ENCODE assay signal across 8 cellular contexts in genomic region chr16:67718668-67719047, GRCh38. TPM values are rescaled to one million over a fixed set of nuclear protein-coding genes. Genes with fewer than 3 reads are reported as not detected.
DNase-seq lines count a peak whose midpoint lies in the region; ATAC-seq and TF ChIP-seq lines count a peak whose summit lies in the region.

No MANE protein-coding gene starts in this region.

- H3K4me1 Mint-ChIP-seq in CD4-positive, alpha-beta memory T cell = peaks cover 30 to 54% (median 42%) of the 10 kb centered on the region in 4 donors

- CTCF ChIA-PET in CD4-positive, alpha-beta memory T cell (lab: Charles Lee; ENCODE audit: partially characterized antibody) = interaction anchor here (0.7 to 3.6 kb wide), 9 partner anchors 46 to 237 kb away, joined by 4 to 25 read pairs (median 7); partner anchors contain the start of genes ACD, ATP6V0D1, CARMIL2 and RANBP10
- CTCF ChIA-PET in SK-N-SH (lab: Yijun Ruan, JAX) = interaction anchor here (0.6 to 2.4 kb wide), 3 partner anchors 46 to 171 kb away, joined by 3 to 12 read pairs (median 9); no protein-coding TSS in a partner anchor

- H3K4me3 ChIP-seq in CD4-positive, alpha-beta memory T cell (ENCODE audit: low read length in 2 of 2) = peak overlapping the region; percentile 69 to 81
- peak overlapping the region; percentile 74 to 90 for H3K4me3 ChIP-seq in SK-N-SH (ENCODE audit: low read depth in 2 of 2, low read length in 1 of 2)
- peak overlapping the region; percentile 70 to 96 (median 82) for H3K4me3 ChIP-seq in esophagus squamous epithelium
- H3K4me3 ChIP-seq in neutrophil (ENCODE audit: low read depth in 1 of 2, low read length in 1 of 2) = peak overlapping the region; percentile 64 to 99

- H2AFZ ChIP-seq in SK-N-SH (ENCODE audit: low read depth) = peak overlapping the region; percentile 79

- peak overlapping the region; percentile 94 to 99 (median 97) for H3K4me3 Mint-ChIP-seq in CD4-positive, alpha-beta memory T cell

- TF ChIP-seq CTCF in SK-N-SH (IDR thresholded peaks at IDR 0.05) = no peak
- no peak for TF ChIP-seq CTCF in esophagus squamous epithelium (IDR thresholded peaks at IDR 0.05)
- no peak for TF ChIP-seq CTCF in neutrophil (IDR thresholded peaks at IDR 0.05)

- peaks cover 6% of the 10 kb centered on the region for H4K20me1 ChIP-seq in SK-N-SH (ENCODE audit: insufficient read depth)

- no peaks in the 10 kb centered on the region for H3K36me3 ChIP-seq in CD4-positive, alpha-beta memory T cell (ENCODE audit: insufficient read depth, low read length)
- peaks cover 0 to 6% of the 10 kb centered on the region in 2 experiments for H3K36me3 ChIP-seq in SK-N-SH (replicated peaks in 1 of 2; ENCODE audit: control insufficient read depth in 1 of 2, insufficient read depth in 2 of 2, low read length in 1 of 2)
- peaks cover 0 to 13% (median 0%) of the 10 kb centered on the region in 3 donors for H3K36me3 ChIP-seq in esophagus squamous epithelium
- H3K36me3 ChIP-seq in neutrophil = peaks cover 6% of the 10 kb centered on the region

- H3K9ac ChIP-seq in SK-N-SH = peak overlapping the region; percentile 87

- H3K9me3 ChIP-seq in CD4-positive, alpha-beta memory T cell (ENCODE audit: control insufficient read depth in 1 of 2, low read length in 2 of 2) = no peaks in the 10 kb centered on the region
- H3K9me3 ChIP-seq in SK-N-SH (no peaks in the 10 kb centered on the region), esophagus squamous epithelium (no peaks in the 10 kb centered on the region), neutrophil (no peaks in the 10 kb centered on the region)

- peak overlapping the region; percentile 83 for H3K27ac ChIP-seq in CD4-positive, alpha-beta memory T cell (ENCODE audit: low read depth, low read length)
- H3K27ac ChIP-seq in SK-N-SH (ENCODE audit: low read depth in 2 of 2, low read length in 1 of 2) (peak overlapping the region; percentile 53 to 77; a peak in 2 of 4 replicates), esophagus squamous epithelium (peak overlapping the region; percentile 74 to 90 (median 88)), neutrophil (peak overlapping the region; percentile 92)

- no peaks in the 10 kb centered on the region for H3K9me2 ChIP-seq in SK-N-SH

- TF ChIP-seq RAD21 in SK-N-SH (IDR thresholded peaks at IDR 0.05; ENCODE audit: low read length) = no peak

- H3K27me3 Mint-ChIP-seq in CD4-positive, alpha-beta memory T cell = no peaks in the 10 kb centered on the region

- H3K4me1 ChIP-seq in CD4-positive, alpha-beta memory T cell (ENCODE audit: insufficient read depth, low read length) = peaks cover 27% of the 10 kb centered on the region
- peaks cover 5 to 18% of the 10 kb centered on the region in 2 experiments; a peak in 3 of 4 replicates for H3K4me1 ChIP-seq in SK-N-SH (ENCODE audit: control insufficient read depth in 1 of 2, insufficient read depth in 2 of 2, low read depth in 1 of 2, low read length in 1 of 2)
- H3K4me1 ChIP-seq in esophagus squamous epithelium = peaks cover 8 to 53% (median 15%) of the 10 kb centered on the region in 3 donors
- peaks cover 65 to 69% of the 10 kb centered on the region in 2 experiments for H3K4me1 ChIP-seq in neutrophil (ENCODE audit: control insufficient read depth in 1 of 2, insufficient read depth in 1 of 2, low read depth in 1 of 2, low read length in 1 of 2)

- H3K4me2 ChIP-seq in SK-N-SH = peak overlapping the region; percentile 92

- under 1% methylated on average over 14 of the region's 14 CpGs for WGBS in SK-N-SH (ENCODE audit: low lambda C conversion rate)
- WGBS in esophagus squamous epithelium, 2 donors = 0% methylated on average over 7 to 8 of the region's 14 CpGs

- peaks cover 0 to 16% of the 10 kb centered on the region in 2 donors for H3K36me3 Mint-ChIP-seq in CD4-positive, alpha-beta memory T cell

- no peak for TF ChIP-seq POLR2A in esophagus squamous epithelium (IDR thresholded peaks at IDR 0.05)

- H3K27ac Mint-ChIP-seq in CD4-positive, alpha-beta memory T cell = peak overlapping the region in 6 of 7 donors; percentile 77 to 98 (median 87)

- peak in 1 of 5 donors; percentile 22 for DNase-seq in CD4-positive, alpha-beta memory T cell
- DNase-seq in SK-N-SH (no peak), esophagus squamous epithelium (lab: John Stamatoyannopoulos, UW) (no peak), occipital lobe (lab: John Stamatoyannopoulos, UW) (no peak), NCI-H2107 treated with DMSO at 0.1 percent for 48 hours (lab: John Stamatoyannopoulos, UW; ENCODE audit: unreplicated experiment) (no peak)

- intact Hi-C loops in CD4-positive, alpha-beta memory T cell (cut with micrococcal nuclease) = loop anchor here (1.0 to 5.0 kb wide), 3 partner anchors 56 to 156 kb away; partner anchors contain the start of genes ACD, CTCF, PARD6A and RANBP10
- intact Hi-C loops in esophagus squamous epithelium (cut with DNase I) = no loop called here

- no peaks in the 10 kb centered on the region for H3K9me3 Mint-ChIP-seq in CD4-positive, alpha-beta memory T cell

- POLR2A ChIA-PET in CD4-positive, alpha-beta memory T cell (lab: Charles Lee; ENCODE audit: partially characterized antibody) = interaction anchor here (0.9 to 3.0 kb wide), 20 partner anchors 10 to 366 kb away, joined by 3 to 15 read pairs (median 6); partner anchors contain the start of genes ACD, C16orf86, CARMIL2 and CTCF
- POLR2A ChIA-PET in SK-N-SH (lab: Yijun Ruan, JAX) = interaction anchor here (1.0 kb wide), 1 partner anchor 59 kb away, joined by 5 read pairs; the partner anchor contains the start of gene ACD

- H3K27me3 ChIP-seq in CD4-positive, alpha-beta memory T cell (ENCODE audit: insufficient read depth, low read length) = no peaks in the 10 kb centered on the region
- no peaks in the 10 kb centered on the region for H3K27me3 ChIP-seq in SK-N-SH (ENCODE audit: insufficient read depth)
- no peaks in the 10 kb centered on the region for H3K27me3 ChIP-seq in esophagus squamous epithelium
- H3K27me3 ChIP-seq in neutrophil = no peaks in the 10 kb centered on the region

- H3F3A ChIP-seq in SK-N-SH (replicated peaks; ENCODE audit: insufficient read depth) = peaks cover 5% of the 10 kb centered on the region

- ATAC-seq in GM21825 (IDR thresholded peaks at IDR 0.05; ENCODE audit: unreplicated experiment) (peak; percentile 20), HG03565 (IDR thresholded peaks at IDR 0.05; ENCODE audit: unreplicated experiment) (no peak)

- H3K79me2 ChIP-seq in SK-N-SH (ENCODE audit: insufficient read depth) = peaks cover 55% of the 10 kb centered on the region

- TF ChIP-seq EP300 in SK-N-SH (IDR thresholded peaks at IDR 0.05; ENCODE audit: borderline replicate concordance in 1 of 2, low read depth in 1 of 2, low read length in 1 of 2) = no peak

TF ChIP-seq in SK-N-SH, 30 proteins besides CTCF, POLR2A, EP300 and RAD21 (continues in another document):
- TF ChIP-seq EZH2phosphoT487 (IDR thresholded peaks at IDR 0.05; ENCODE audit: borderline replicate concordance, low read depth) (no peak), SIN3A (IDR thresholded peaks at IDR 0.05; ENCODE audit: borderline replicate concordance, low read depth, low read length) (no peak)

RNA-seq across cellular contexts. Expression of gene GFOD2, which starts 0.5 kb away (rescaled TPM):
- total RNA-seq in CD4-positive, alpha-beta memory T cell = 10 to 100 TPM; 18.0 to 19.8 TPM
- polyA plus RNA-seq in CD4-positive, alpha-beta memory T cell = 10 to 100 TPM; 10.8 to 19.2 TPM
- 19.0 and 19.3 TPM in 2 replicates for polyA plus RNA-seq in SK-N-SH (2012; rRNA removed)
- polyA plus RNA-seq in SK-N-SH (2012; cell fraction: cytosol; rRNA removed) = 12.2 and 16.1 TPM in 2 replicates
- polyA plus RNA-seq in SK-N-SH (2012; cell fraction: nucleus; rRNA removed) = 21.3 and 23.4 TPM in 2 replicates
- total RNA-seq in esophagus squamous epithelium = 10 to 100 TPM; 26.1 to 63.3 (median 37.3) TPM
- 51.5 TPM for total RNA-seq in occipital lobe

RNA-seq across cellular contexts. Expression of gene C16orf86, which starts 52.0 kb away (rescaled TPM):
- 1 to 10 TPM; 2.9 to 3.6 TPM for total RNA-seq in CD4-positive, alpha-beta memory T cell
- 1 to 10 TPM; 4.1 TPM for polyA plus RNA-seq in CD4-positive, alpha-beta memory T cell
- polyA plus RNA-seq in SK-N-SH (2012; rRNA removed) = 4.3 and 5.1 TPM in 2 replicates
- 2.0 and 3.9 TPM in 2 replicates for polyA plus RNA-seq in SK-N-SH (2012; cell fraction: cytosol; rRNA removed)
- polyA plus RNA-seq in SK-N-SH (2012; cell fraction: nucleus; rRNA removed) = 13.7 and 16.4 TPM in 2 replicates
- total RNA-seq in esophagus squamous epithelium (1 to 10 TPM in 3 of 4 donors, not detected in 1; 1.1 to 3.1 (median 2.4) TPM), occipital lobe (3.1 TPM)

RNA-seq across cellular contexts. Expression of gene ENKD1, which starts 52.1 kb away (rescaled TPM):
- 1 to 10 TPM; 6.7 to 7.7 TPM for total RNA-seq in CD4-positive, alpha-beta memory T cell
- polyA plus RNA-seq in CD4-positive, alpha-beta memory T cell = 1 to 10 TPM; 1.1 to 2.4 TPM
- polyA plus RNA-seq in SK-N-SH (2012; rRNA removed) = 19.5 and 21.0 TPM in 2 replicates
- 8.6 and 12.2 TPM in 2 replicates for polyA plus RNA-seq in SK-N-SH (2012; cell fraction: cytosol; rRNA removed)
- polyA plus RNA-seq in SK-N-SH (2012; cell fraction: nucleus; rRNA removed) = 52.0 and 82.9 TPM in 2 replicates
- total RNA-seq in esophagus squamous epithelium = 10 to 100 TPM in 3 of 4 donors, 1 to 10 TPM in 1; 6.1 to 12.9 (median 12.2) TPM
- 6.2 TPM for total RNA-seq in occipital lobe

RNA-seq across cellular contexts. Expression of gene PARD6A, which starts 57.9 kb away (rescaled TPM):
- 1 to 10 TPM; 7.4 to 8.8 TPM for total RNA-seq in CD4-positive, alpha-beta memory T cell
- polyA plus RNA-seq in CD4-positive, alpha-beta memory T cell = 10 to 100 TPM; 17.8 to 26.5 TPM
- polyA plus RNA-seq in SK-N-SH (2012; rRNA removed) = 5.7 and 9.0 TPM in 2 replicates
- polyA plus RNA-seq in SK-N-SH (2012; cell fraction: cytosol; rRNA removed) = 4.1 and 6.2 TPM in 2 replicates
- 3.3 and 3.4 TPM in 2 replicates for polyA plus RNA-seq in SK-N-SH (2012; cell fraction: nucleus; rRNA removed)
- total RNA-seq in esophagus squamous epithelium (1 to 10 TPM; 1.1 to 2.3 (median 2.1) TPM), occipital lobe (8.3 TPM)

RNA-seq across cellular contexts. Expression of gene ACD, which starts 58.6 kb away (rescaled TPM):
- total RNA-seq in CD4-positive, alpha-beta memory T cell = 10 to 100 TPM; 49.6 to 50.6 TPM
- polyA plus RNA-seq in CD4-positive, alpha-beta memory T cell = 10 to 100 TPM; 33.3 to 48.5 TPM
- 31.3 and 37.8 TPM in 2 replicates for polyA plus RNA-seq in SK-N-SH (2012; rRNA removed)
- polyA plus RNA-seq in SK-N-SH (2012; cell fraction: cytosol; rRNA removed) = 12.3 and 19.7 TPM in 2 replicates
- polyA plus RNA-seq in SK-N-SH (2012; cell fraction: nucleus; rRNA removed) = 79.0 and 110 TPM in 2 replicates
- total RNA-seq in esophagus squamous epithelium (10 to 100 TPM in 2 of 4 donors, 1 to 10 TPM in 2; 5.7 to 18.7 (median 8.8) TPM), occipital lobe (17.6 TPM)
